In the genomic region with DNA sequence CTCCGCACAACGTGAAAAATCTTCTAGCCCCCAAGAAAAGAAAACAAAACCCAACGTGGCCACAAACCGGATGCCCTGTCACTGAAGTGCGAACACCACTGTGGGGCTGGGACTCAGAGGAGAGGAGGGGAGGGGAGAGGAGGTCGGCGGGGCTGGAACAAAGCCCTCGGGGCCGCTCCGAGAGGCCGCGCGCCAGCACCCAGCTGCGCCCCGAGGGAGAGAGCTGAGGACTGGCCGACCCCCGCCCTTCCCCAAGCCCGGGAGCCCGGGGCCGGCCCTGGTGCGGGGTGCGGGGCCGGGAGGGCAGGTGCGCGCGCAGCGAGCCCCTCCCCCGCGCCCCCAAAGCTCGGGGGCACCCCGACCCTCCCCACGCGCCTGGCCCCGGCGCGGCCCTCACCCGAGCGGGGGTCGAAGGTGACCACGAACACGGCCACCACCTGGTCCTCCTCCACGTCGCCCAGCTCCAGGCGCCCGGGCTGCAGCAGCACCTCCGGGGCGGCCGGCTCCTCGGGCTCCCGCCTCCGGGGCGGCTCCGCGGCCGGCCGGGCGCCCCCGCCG, we compare ENCODE assay signal across 8 cellular contexts. TPM values are rescaled to one million over a fixed set of nuclear protein-coding genes. Genes with fewer than 3 reads are reported as not detected.
DNase-seq lines count a peak whose midpoint lies in the region; ATAC-seq and TF ChIP-seq lines count a peak whose summit lies in the region.

No MANE protein-coding gene starts in this region.

- H3K4me1 Mint-ChIP-seq in activated naive CD4-positive, alpha-beta T cell treated with anti-CD3 and anti-CD28 coated beads for 36 hours (ENCODE audit: low read depth) = peaks cover 45% of the 10 kb centered on the region

- TF ChIP-seq POLR2A in heart left ventricle (IDR thresholded peaks at IDR 0.05) (no peak), vagina (IDR thresholded peaks at IDR 0.05) (no peak)

- H3K27ac Mint-ChIP-seq in activated naive CD4-positive, alpha-beta T cell treated with anti-CD3 and anti-CD28 coated beads for 36 hours = peak overlapping the region; percentile 39

- CTCF ChIA-PET in activated naive CD4-positive, alpha-beta T cell treated with anti-CD3 and anti-CD28 coated beads for 36 hours (lab: Charles Lee) = interaction anchor here (0.9 to 1.2 kb wide), 4 partner anchors 36 to 50 kb away, joined by 3 to 9 read pairs (median 4); partner anchors contain the start of gene SSBP1

- TF ChIP-seq CTCF in RWPE2 (IDR thresholded peaks at IDR 0.05; ENCODE audit: poor library complexity, severe bottlenecking) (no peak), heart left ventricle (IDR thresholded peaks at IDR 0.05) (no peak), psoas muscle (IDR thresholded peaks at IDR 0.05) (no peak), vagina (IDR thresholded peaks at IDR 0.05) (no peak)

- intact Hi-C loops in activated naive CD4-positive, alpha-beta T cell treated with anti-CD3 and anti-CD28 coated beads for 36 hours (cut with micrococcal nuclease) = loop anchor here (1.0 to 2.0 kb wide), 4 partner anchors 37 to 151 kb away; partner anchors contain the start of genes AGK and SSBP1
- intact Hi-C loops in heart left ventricle (cut with DNase I) (loop anchor here in 2 of 10 donors (2.0 to 5.0 kb wide), 2 partner anchors 35 to 49 kb away; no protein-coding TSS in a partner anchor), psoas muscle (cut with DNase I) (no loop called here), vagina (cut with DNase I) (no loop called here)

- no peaks in the 10 kb centered on the region for H3K9me3 ChIP-seq in BLaER1
- no peaks in the 10 kb centered on the region for H3K9me3 ChIP-seq in RWPE2 (ENCODE audit: severe bottlenecking)
- H3K9me3 ChIP-seq in heart left ventricle = no peaks in the 10 kb centered on the region
- H3K9me3 ChIP-seq in psoas muscle = no peaks in the 10 kb centered on the region
- H3K9me3 ChIP-seq in vagina = no peaks in the 10 kb centered on the region

- H3K27me3 Mint-ChIP-seq in activated naive CD4-positive, alpha-beta T cell treated with anti-CD3 and anti-CD28 coated beads for 36 hours (ENCODE audit: low read depth) = peaks cover 5% of the 10 kb centered on the region

- H3K4me1 ChIP-seq in BLaER1 (peaks cover 53% of the 10 kb centered on the region), RWPE2 (ENCODE audit: insufficient read depth, poor library complexity, severe bottlenecking) (peaks cover 13% of the 10 kb centered on the region), heart left ventricle (peaks cover 0 to 50% (median 23%) of the 10 kb centered on the region in 12 donors), psoas muscle (peaks cover 11% of the 10 kb centered on the region), vagina (peaks cover 41% of the 10 kb centered on the region)

- 0 to 1% (median 1%) methylated on average over 40 to 59 of the region's 59 CpGs for WGBS in heart left ventricle, 4 donors
- 0 to 1% (median 0%) methylated on average over 25 to 59 of the region's 59 CpGs for WGBS in psoas muscle, 3 donors

- H3K27ac ChIP-seq in BLaER1 (peak overlapping the region; percentile 84), RWPE2 (ENCODE audit: poor library complexity, severe bottlenecking) (peak overlapping the region; percentile 20), heart left ventricle (peak overlapping the region; percentile 47 to 90 (median 86)), psoas muscle (peak overlapping the region; percentile 73), vagina (peak overlapping the region; percentile 89)

- peak overlapping the region; percentile 84 for H3K4me3 ChIP-seq in BLaER1
- peak overlapping the region; percentile 96 for H3K4me3 ChIP-seq in RWPE2 (ENCODE audit: severe bottlenecking)
- peak overlapping the region; percentile 65 to 98 (median 82) for H3K4me3 ChIP-seq in heart left ventricle
- peak overlapping the region; percentile 87 for H3K4me3 ChIP-seq in psoas muscle
- H3K4me3 ChIP-seq in vagina = peak overlapping the region; percentile 87 to 97

- peak overlapping the region; percentile 86 for H3K4me2 ChIP-seq in BLaER1

- H3K4me3 Mint-ChIP-seq in activated naive CD4-positive, alpha-beta T cell treated with anti-CD3 and anti-CD28 coated beads for 36 hours = peak overlapping the region; percentile 76

- peaks cover 3% of the 10 kb centered on the region for H3K36me3 Mint-ChIP-seq in activated naive CD4-positive, alpha-beta T cell treated with anti-CD3 and anti-CD28 coated beads for 36 hours (ENCODE audit: low read depth)

- H3K36me3 ChIP-seq in BLaER1 = no peaks in the 10 kb centered on the region
- no peaks in the 10 kb centered on the region for H3K36me3 ChIP-seq in RWPE2 (ENCODE audit: low read depth)
- no peaks in the 10 kb centered on the region for H3K36me3 ChIP-seq in heart left ventricle
- no peaks in the 10 kb centered on the region for H3K36me3 ChIP-seq in psoas muscle (ENCODE audit: insufficient read depth in 1 of 2, low read depth in 1 of 2)
- H3K36me3 ChIP-seq in vagina = no peaks in the 10 kb centered on the region

- ATAC-seq in GM19035 (IDR thresholded peaks at IDR 0.05; ENCODE audit: unreplicated experiment) (peak; percentile 83), HG03175 (IDR thresholded peaks at IDR 0.05; ENCODE audit: unreplicated experiment) (peak; percentile 83), RWPE2 (ENCODE audit: low read depth) (peak; percentile 49), heart left ventricle (peak; percentile 50 to 69 (median 66)), psoas muscle (peak; percentile 65 to 75 (median 70))

- peak overlapping the region; percentile 83 for H3K9ac ChIP-seq in BLaER1

- no peaks in the 10 kb centered on the region for H3K9me3 Mint-ChIP-seq in activated naive CD4-positive, alpha-beta T cell treated with anti-CD3 and anti-CD28 coated beads for 36 hours

- DNase-seq in RWPE2 (ENCODE audit: low spot score) (no peak), heart left ventricle (peak; percentile 38 to 67 (median 50)), psoas muscle (peak; percentile 28 to 65), vagina (ENCODE audit: extremely low spot score in 2 of 2) (no peak)
- DNase-seq in activated naive CD4-positive, alpha-beta T cell treated with anti-CD3 and anti-CD28 coated beads for 36 hours = peak; percentile 83

- peaks cover 42% of the 10 kb centered on the region for H4K20me1 ChIP-seq in BLaER1

- H3K27me3 ChIP-seq in BLaER1 (0 out of 2 replicates have a peak, but pooled peaks cover 7% of the 10 kb centered on the region), RWPE2 (ENCODE audit: insufficient read depth, poor library complexity, severe bottlenecking) (no peaks in the 10 kb centered on the region), heart left ventricle (no peaks in the 10 kb centered on the region), psoas muscle (ENCODE audit: insufficient read depth in 3 of 3, low read length in 2 of 3) (no peaks in the 10 kb centered on the region), vagina (no peaks in the 10 kb centered on the region)

RNA-seq across cellular contexts. Expression of gene DENND11, which starts 0.4 kb away (rescaled TPM):
- total RNA-seq in activated naive CD4-positive, alpha-beta T cell treated with anti-CD3 and anti-CD28 coated beads for 36 hours = 10 to 100 TPM; 29.8 to 30.7 TPM
- 10 to 100 TPM in 3 of 9 donors, 1 to 10 TPM in 6; 6.7 to 15.3 (median 8.8) TPM for total RNA-seq in heart left ventricle
- polyA plus RNA-seq in heart left ventricle = 1 to 10 TPM; 3.5 to 5.8 TPM
- 1 to 10 TPM; 4.4 to 5.7 (median 5.0) TPM for total RNA-seq in psoas muscle
- polyA plus RNA-seq in psoas muscle = 1 to 10 TPM; 1.7 to 4.2 (median 2.3) TPM
- total RNA-seq in vagina = 21.1 TPM

RNA-seq across cellular contexts. Expression of gene WEE2, which starts 6.6 kb away (rescaled TPM):
- total RNA-seq in activated naive CD4-positive, alpha-beta T cell treated with anti-CD3 and anti-CD28 coated beads for 36 hours = not detected
- under 1 TPM in 1 of 9 donors, not detected in 8; 0.08 TPM for total RNA-seq in heart left ventricle
- not detected for polyA plus RNA-seq in heart left ventricle
- total RNA-seq in psoas muscle = not detected
- not detected for polyA plus RNA-seq in psoas muscle
- not detected for total RNA-seq in vagina

RNA-seq across cellular contexts. Expression of gene SSBP1, which starts 36.6 kb away (rescaled TPM):
- total RNA-seq in activated naive CD4-positive, alpha-beta T cell treated with anti-CD3 and anti-CD28 coated beads for 36 hours = 100 to 1,000 TPM; 202 to 230 TPM
- total RNA-seq in heart left ventricle (100 to 1,000 TPM in 6 of 9 donors, 10 to 100 TPM in 3; 95.5 to 120 (median 104) TPM), psoas muscle (100 to 1,000 TPM in 1 of 4 donors, 10 to 100 TPM in 3; 61.3 to 112 (median 86.8) TPM), vagina (74.4 TPM)
- polyA plus RNA-seq in heart left ventricle (100 to 1,000 TPM; 252 to 268 TPM), psoas muscle (100 to 1,000 TPM; 154 to 272 (median 214) TPM)

Comparison
In these comparisons a context has a peak if more than half of its experiments do, and no peak if none do; other contexts are left out.
1. H3K27ac ChIP-seq: peak in every context shown above with its lines; median percentile 89 in vagina; 86 in heart left ventricle; 84 in BLaER1; 73 in psoas muscle; 20 in RWPE2.
2. DNase-seq: peak in activated naive CD4-positive, alpha-beta T cell treated with anti-CD3 and anti-CD28 coated beads for 36 hours (single experiment), heart left ventricle (5 of 5) and psoas muscle (2 of 2); none in RWPE2 (single experiment) and vagina (0 of 2).
3. Peak in every context shown above with its lines, with median percentiles within 50 percentile points of each other: H3K4me3 ChIP-seq and ATAC-seq.